ENCODE assay signal across 11 cellular contexts in the genomic region with DNA sequence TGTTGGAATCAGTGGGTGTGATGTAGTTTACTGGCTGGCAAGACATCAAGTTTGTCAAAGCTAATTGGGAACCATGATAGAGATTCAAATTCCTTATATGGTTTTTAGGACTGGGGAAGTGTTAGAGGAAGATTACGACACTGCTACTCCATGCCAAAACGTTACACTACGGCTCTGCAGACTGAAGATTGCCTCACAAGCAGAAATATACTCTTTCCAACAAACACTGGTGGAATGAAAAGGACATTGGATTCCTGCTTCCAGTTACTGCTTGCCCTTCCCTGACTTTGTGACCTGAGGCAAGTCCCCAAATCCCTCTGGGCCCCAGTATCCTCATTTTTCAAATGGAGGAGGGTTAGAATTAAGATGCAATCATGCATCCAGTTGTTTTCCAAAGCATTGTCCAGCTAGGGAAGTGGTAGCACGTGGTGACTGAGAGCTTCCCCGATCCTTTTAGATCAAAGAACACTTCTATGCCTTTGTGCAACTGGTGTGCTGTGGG.
DNase-seq lines count a peak whose midpoint lies in the region; ATAC-seq and TF ChIP-seq lines count a peak whose summit lies in the region.
"Had no signal": no experiment of that assay in that cellular context is flagged by ENCODE, and none has a peak within 500 bp of the region (broad histone marks: within the 10 kb centered on the region; RNA-seq: fewer than 3 reads in every experiment).

No MANE protein-coding gene starts in this region.

- H3K36me3 ChIP-seq in BJ (ENCODE audit: control insufficient read depth, insufficient read depth, low read length) (no peaks in the 10 kb centered on the region), esophagus squamous epithelium (no peaks in the 10 kb centered on the region), ovary (no peaks in the 10 kb centered on the region)

- DNase-seq in BJ (ENCODE audit: low read depth) (peak; percentile 52), NOMO-1 treated with DMSO at 0.1 percent for 48 hours (lab: John Stamatoyannopoulos, UW; ENCODE audit: unreplicated experiment) (peak; percentile 61), esophagus squamous epithelium (lab: John Stamatoyannopoulos, UW) (no peak), ovary (peak in 4 of 5 donors; percentile 23 to 71 (median 44)), HFFc6 (no peak)
- DNase-seq in stimulated activated CD8-positive, alpha-beta memory T cell treated with anti-CD3 and anti-CD28 coated beads, Interleukin-4, amount 100 ng/mL, for 48 hours = no peak
- DNase-seq in activated naive CD4-positive, alpha-beta T cell treated with anti-CD3 and anti-CD28 coated beads, Interleukin-2, amount 50 U/mL, for 16 hours = no peak
- DNase-seq: activated CD4-positive, alpha-beta memory T cell treated with anti-CD3 and anti-CD28 coated beads for 36 hours; GOT3; NCI-H1092 had no signal

- intact Hi-C loops in esophagus squamous epithelium (cut with DNase I) (no loop called here), ovary (cut with DNase I) (no loop called here)

- 7 to 16% methylated on average over 5 of the region's 5 CpGs for WGBS in esophagus squamous epithelium, 2 donors
- 6 to 13% (median 12%) methylated on average over 5 of the region's 5 CpGs for WGBS in ovary, 3 donors

- H3K27me3 ChIP-seq in BJ (ENCODE audit: control insufficient read depth, insufficient read depth, low read length) (no peaks in the 10 kb centered on the region), esophagus squamous epithelium (no peaks in the 10 kb centered on the region), ovary (no peaks in the 10 kb centered on the region)

- H3K27me3 Mint-ChIP-seq in HFFc6 (ENCODE audit: insufficient read depth) = peaks cover 3% of the 10 kb centered on the region; the same call in 1 of the 2 replicates

- H3K4me3 ChIP-seq in BJ (ENCODE audit: low read depth, low read length) = no peak overlapping the region
- no peak overlapping the region for H3K4me3 ChIP-seq in esophagus squamous epithelium
- H3K4me3 ChIP-seq in ovary = no peak overlapping the region

- TF ChIP-seq CTCF in BJ (IDR thresholded peaks at IDR 0.05; ENCODE audit: insufficient read depth, low read depth, low read length) = no peak
- no peak for TF ChIP-seq CTCF in esophagus squamous epithelium (IDR thresholded peaks at IDR 0.05)
- no peak for TF ChIP-seq CTCF in ovary (IDR thresholded peaks at IDR 0.05)
- no peak for TF ChIP-seq CTCF in HFFc6 (IDR thresholded peaks at IDR 0.05)

- H3K4me1 Mint-ChIP-seq in HFFc6 (ENCODE audit: low read depth) = peaks cover 11% of the 10 kb centered on the region

- no peak for ATAC-seq in GM18867 (IDR thresholded peaks at IDR 0.05; ENCODE audit: unreplicated experiment)

- H3K9me3 Mint-ChIP-seq in HFFc6 = no peaks in the 10 kb centered on the region
- H3K9me3 Mint-ChIP-seq: activated CD4-positive, alpha-beta memory T cell treated with anti-CD3 and anti-CD28 coated beads for 36 hours had no signal

- H3K4me1 ChIP-seq in esophagus squamous epithelium = peaks cover 5 to 11% (median 9%) of the 10 kb centered on the region in 3 donors
- H3K4me1 ChIP-seq in ovary (ENCODE audit: insufficient read depth) = peaks cover 10% of the 10 kb centered on the region

- no peak overlapping the region for H3K4me3 Mint-ChIP-seq in HFFc6
- H3K4me3 Mint-ChIP-seq: activated CD4-positive, alpha-beta memory T cell treated with anti-CD3 and anti-CD28 coated beads for 36 hours had no signal

- TF ChIP-seq POLR2A in esophagus squamous epithelium (IDR thresholded peaks at IDR 0.05) (no peak), ovary (IDR thresholded peaks at IDR 0.05) (no peak)

- CTCF ChIA-PET in BJ (lab: Yijun Ruan, JAX) = interaction anchor here (2.1 kb wide), 1 partner anchor 109 kb away, joined by 6 read pairs; no protein-coding TSS in a partner anchor

- TF ChIP-seq EP300 in ovary (IDR thresholded peaks at IDR 0.05) = no peak

- H3K9me3 ChIP-seq in esophagus squamous epithelium = no peaks in the 10 kb centered on the region
- no peaks in the 10 kb centered on the region for H3K9me3 ChIP-seq in ovary

- H3K36me3 Mint-ChIP-seq in HFFc6 (ENCODE audit: low read depth) = no peaks in the 10 kb centered on the region
- H3K36me3 Mint-ChIP-seq: activated CD4-positive, alpha-beta memory T cell treated with anti-CD3 and anti-CD28 coated beads for 36 hours had no signal

- no peak overlapping the region for H3K27ac Mint-ChIP-seq in HFFc6
- H3K27ac Mint-ChIP-seq: activated CD4-positive, alpha-beta memory T cell treated with anti-CD3 and anti-CD28 coated beads for 36 hours had no signal

- POLR2A ChIA-PET in BJ (lab: Charles Lee) = no interaction called here

- H3K27ac ChIP-seq in esophagus squamous epithelium = peak overlapping the region in 3 of 4 donors; percentile 23 to 51 (median 23)
- peak overlapping the region in 1 of 2 donors; percentile 16 for H3K27ac ChIP-seq in ovary

Comparison
In these comparisons a context has a peak if more than half of its experiments do, and no peak if none do; other contexts are left out.
1. DNase-seq: peak in BJ (single experiment), NOMO-1 treated with DMSO at 0.1 percent for 48 hours (single experiment) and ovary (4 of 5); none in esophagus squamous epithelium (single experiment), HFFc6 (single experiment), stimulated activated CD8-positive, alpha-beta memory T cell treated with anti-CD3 and anti-CD28 coated beads, Interleukin-4, amount 100 ng/mL, for 48 hours (single experiment) and activated naive CD4-positive, alpha-beta T cell treated with anti-CD3 and anti-CD28 coated beads, Interleukin-2, amount 50 U/mL, for 16 hours (single experiment).